28 cellular contexts compared by ENCODE assay signal in genomic region chrX:118324588-118324987, GRCh38.
"Had no signal": no experiment of that assay in that cellular context is flagged by ENCODE, and none has a peak within 500 bp of the region (broad histone marks: within the 10 kb centered on the region; RNA-seq: fewer than 3 reads in every experiment).

No MANE protein-coding gene starts in this region.

- H3K36me3 ChIP-seq: neural progenitor cell, ovary, right lobe of liver, sigmoid colon, spleen, suprapubic skin, tibial artery, transverse colon, upper lobe of right lung, uterus had no signal

- H3K27ac ChIP-seq: neural progenitor cell, ovary, parathyroid adenoma, psoas muscle, right lobe of liver, sigmoid colon, spleen, suprapubic skin, testis, tibial artery, transverse colon, upper lobe of right lung, uterus had no signal

- H3K4me1 ChIP-seq: neural progenitor cell, parathyroid adenoma, psoas muscle, right lobe of liver, sigmoid colon, spleen, suprapubic skin, testis, tibial artery, transverse colon, upper lobe of right lung, uterus had no signal

- FAIRE-seq: small intestine had no signal

- H3K4me2 ChIP-seq: neural progenitor cell had no signal

- H3K4me3 ChIP-seq: neural progenitor cell, ovary, psoas muscle, right lobe of liver, sigmoid colon, spleen, suprapubic skin, testis, tibial artery, transverse colon, upper lobe of right lung, uterus had no signal

- H2AFZ ChIP-seq: neural progenitor cell, parathyroid adenoma had no signal

- H3K9ac ChIP-seq: neural progenitor cell, parathyroid adenoma had no signal

- H3K9me3 ChIP-seq: ovary, psoas muscle, right lobe of liver, sigmoid colon, spleen, suprapubic skin, testis, tibial artery, transverse colon, upper lobe of right lung, uterus had no signal

- ATAC-seq: natural killer cell; psoas muscle; right cardiac atrium; right lobe of liver; stimulated activated memory B cell treated with anti-CD40 and anti-IgM and Interleukin-4, amounts not matched to agents 10 μg/mL and 1 μg/mL and 100 μg/mL, for 72 hours; stimulated activated naive CD8-positive, alpha-beta T cell treated with anti-CD3 and anti-CD28 coated beads, Interleukin-15, amount 100 ng/mL, for 72 hours; stimulated activated naive CD8-positive, alpha-beta T cell treated with anti-CD3 and anti-CD28 coated beads, Interleukin-15, Interleukin-2, amounts not matched to agents 100 U/mL and 50 U/mL, for 24 hours; upper lobe of right lung had no signal

- DNase-seq: natural killer cell; occipital lobe; ovary; posterior cingulate gyrus; psoas muscle; right cardiac atrium; right lobe of liver; sigmoid colon; small intestine; spleen; stimulated activated CD4-positive, alpha-beta T cell treated with anti-CD3 and anti-CD28 coated beads, Interleukin-12 subunit alpha, Interleukin-12 subunit beta, amount 100 ng/mL, for 4 hours; stimulated activated CD4-positive, alpha-beta T cell treated with anti-CD3 and anti-CD28 coated beads, Interleukin-1b, Interleukin-23, amount 100 ng/mL, for 48 hours; stimulated activated CD4-positive, alpha-beta T cell treated with anti-CD3 and anti-CD28 coated beads, Interleukin-4, amount 100 ng/mL, for 1 hour; stimulated activated CD4-positive, alpha-beta T cell treated with anti-CD3 and anti-CD28 coated beads, Interleukin-4, amount 100 ng/mL, for 4 hours; stimulated activated CD8-positive, alpha-beta memory T cell treated with anti-CD3 and anti-CD28 coated beads, Interleukin-4, amount 100 ng/mL, for 48 hours; stimulated activated naive CD4-positive, alpha-beta T cell; stimulated activated naive CD8-positive, alpha-beta T cell treated with anti-CD3 and anti-CD28 coated beads, Interleukin-15, amount 100 ng/mL, for 72 hours; stimulated activated naive CD8-positive, alpha-beta T cell treated with anti-CD3 and anti-CD28 coated beads, Interleukin-15, Interleukin-2, amounts not matched to agents 100 U/mL and 50 U/mL, for 24 hours; substantia nigra; testis; tibial artery; transverse colon; upper lobe of right lung; uterus had no signal

- H3K27me3 ChIP-seq: neural progenitor cell, ovary, right lobe of liver, sigmoid colon, spleen, suprapubic skin, testis, tibial artery, transverse colon, upper lobe of right lung, uterus had no signal

- H3K79me2 ChIP-seq: parathyroid adenoma had no signal
